22 cellular contexts compared by ENCODE assay signal in the genomic region with DNA sequence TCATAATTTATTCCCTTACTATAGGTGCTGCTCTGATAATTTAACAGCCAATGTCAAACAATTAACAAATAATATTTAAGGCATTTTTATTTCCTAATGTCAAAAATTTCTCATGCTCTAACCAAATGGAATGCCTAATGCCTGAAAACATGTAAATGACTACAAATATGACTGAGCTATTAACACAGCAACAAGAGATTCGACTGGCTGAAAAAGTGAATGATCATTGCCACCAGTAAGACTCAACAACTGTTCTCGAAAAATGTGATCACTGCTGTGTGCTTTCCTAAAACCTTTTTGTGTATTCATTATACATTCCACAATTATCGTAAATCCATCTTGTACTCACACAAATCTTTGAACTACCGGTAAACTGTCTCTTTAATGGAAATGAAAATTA.
A peak's percentile ranks its signal among the peaks of the same experiment; 100 is the strongest.
DNase-seq lines count a peak whose midpoint lies in the region; FAIRE-seq and TF ChIP-seq lines count a peak whose summit lies in the region.
"Had no signal": no experiment of that assay in that cellular context is flagged by ENCODE, and none has a peak within 500 bp of the region (broad histone marks: within the 10 kb centered on the region; RNA-seq: fewer than 3 reads in every experiment).

No MANE protein-coding gene starts in this region.

- peak overlapping the region; percentile 65 for H3K9ac ChIP-seq in NT2/D1 (ENCODE audit: insufficient read length, low read depth)
- 0 out of 7 replicates have a peak overlapping the region, but pooled peaks of 1 of the 4 experiments have one; percentile 8 for H3K9ac ChIP-seq in H1 (replicated peaks in 1 of 4; ENCODE audit: extremely low read depth in 1 of 4, low read depth in 3 of 4, low read length in 3 of 4)
- H3K9ac ChIP-seq in mesenchymal stem cell (ENCODE audit: low read length), result peak overlapping the region; percentile 82
- H3K9ac ChIP-seq: neural progenitor cell had no signal

- H3K27me3 ChIP-seq in H7 (ENCODE audit: control insufficient read depth, insufficient read depth, low read length) (no peaks in the 10 kb centered on the region), NT2/D1 (ENCODE audit: insufficient read depth, insufficient read length) (no peaks in the 10 kb centered on the region), H1 (replicated peaks in 1 of 4; ENCODE audit: control insufficient read depth in 3 of 4, extremely low read depth in 1 of 4, insufficient read depth in 3 of 4, low read length in 3 of 4) (no peaks in the 10 kb centered on the region), mesenchymal stem cell (ENCODE audit: control insufficient read depth in 1 of 2, insufficient read depth in 1 of 2, low read length in 2 of 2) (no peaks in the 10 kb centered on the region)
- H3K27me3 ChIP-seq: sigmoid colon, tibial artery had no signal

- DNase-seq in H7 (no peak), NT2/D1 (ENCODE audit: low read depth, low spot score) (no peak), H1 (ENCODE audit: low read depth in 1 of 2, low spot score in 2 of 2) (no peak), mesenchymal stem cell (no peak), MCF 10A (ENCODE audit: unreplicated experiment) (no peak), SIG-M5 (lab: John Stamatoyannopoulos, UW) (no peak), GM19238 (ENCODE audit: insufficient read length, low spot score) (no peak)
- DNase-seq: activated CD4-positive, alpha-beta T cell treated with anti-CD3 and anti-CD28 coated beads for 4 hours; activated CD8-positive, alpha-beta memory T cell treated with anti-CD3 and anti-CD28 coated beads for 24 hours; activated T-cell treated with anti-CD3 and anti-CD28 coated beads, Interleukin-2, amount 50 U/mL, for 4 hours; effector CD8-positive, alpha-beta T cell; kidney; lower lobe of right lung; sigmoid colon; stimulated activated CD4-positive, alpha-beta T cell treated with anti-CD3 and anti-CD28 coated beads, Interleukin-15, amount 100 ng/mL, for 24 hours; stimulated activated naive CD8-positive, alpha-beta T cell treated with anti-CD3 and anti-CD28 coated beads, Interleukin-15, Interleukin-2, amounts not matched to agents 100 U/mL and 50 U/mL, for 24 hours; tibial artery had no signal

- POLR2A ChIA-PET in H1 (lab: Charles Lee; ENCODE audit: partially characterized antibody), result no interaction called here
- POLR2A ChIA-PET in MCF 10A (lab: Yijun Ruan, JAX), result interaction anchor here (0.8 kb wide), 1 partner anchor 895 kb away, joined by 4 read pairs; no protein-coding TSS in a partner anchor

- CTCF ChIA-PET in H1 (lab: Charles Lee; ENCODE audit: partially characterized antibody) (interaction anchor here (0.8 kb wide), 1 partner anchor 8 kb away, joined by 4 read pairs; no protein-coding TSS in a partner anchor), MCF 10A (lab: Yijun Ruan, JAX) (interaction anchor here (0.6 to 1.2 kb wide), 4 partner anchors 8 to 266 kb away, joined by 3 to 5 read pairs (median 3); no protein-coding TSS in a partner anchor)

- H3K23ac ChIP-seq in H1 (ENCODE audit: insufficient read length) (no peak overlapping the region), mesenchymal stem cell (ENCODE audit: low read length in 2 of 2) (no peak overlapping the region)

- peaks cover 3% of the 10 kb centered on the region; the same call in 1 of the 2 replicates for H3K23me2 ChIP-seq in H1 (ENCODE audit: low read depth, low read length)

- WGBS in H1 (ENCODE audit: extremely low coverage in 1 of 2, insufficient coverage in 1 of 2, insufficient read length in 1 of 2, insufficient replicate concordance in 2 of 2, low coverage in 1 of 2, low lambda C conversion rate in 2 of 2, missing lambda C conversion rate in 1 of 2), 2 experiments, result 73% methylated on average over 4 of the region's 4 CpGs; no CpG with 5 or more reads in 1 of the 2 experiments
- 42% methylated on average over 2 of the region's 4 CpGs for WGBS in mesenchymal stem cell

- no peak overlapping the region for H2AK5ac ChIP-seq in H1 (ENCODE audit: low read depth, low read length)
- H2AK5ac ChIP-seq in mesenchymal stem cell (ENCODE audit: low read length, severe bottlenecking), result no peak overlapping the region

- BruUV-seq in MCF 10A (replicated peaks; lab: Mats Ljungman, UMichigan), result no TSS peak

- no peak overlapping the region for H2BK20ac ChIP-seq in H1 (ENCODE audit: low read length)

- H3K18ac ChIP-seq in H1 (ENCODE audit: extremely low read depth, low read length), result no peak overlapping the region
- no peak overlapping the region for H3K18ac ChIP-seq in mesenchymal stem cell (ENCODE audit: low read depth in 1 of 2, low read length in 2 of 2)

- H2AFZ ChIP-seq in H1 (ENCODE audit: low read length) (no peak overlapping the region), mesenchymal stem cell (ENCODE audit: low read depth, low read length) (no peak overlapping the region)

- peaks cover 15% of the 10 kb centered on the region for H3K4me1 Mint-ChIP-seq in MCF 10A (ENCODE audit: insufficient read depth, unreplicated experiment)

- TF ChIP-seq EP300 in H1 (IDR thresholded peaks at IDR 0.05; ENCODE audit: borderline replicate concordance in 1 of 2, low read depth in 2 of 2, low read length in 2 of 2), result no peak

- no peak overlapping the region for H3K27ac Mint-ChIP-seq in MCF 10A (ENCODE audit: low read depth, unreplicated experiment)
- H3K27ac Mint-ChIP-seq: CD4-positive, CD25-positive, alpha-beta regulatory T cell; neural progenitor cell had no signal

- H3K36me3 Mint-ChIP-seq in MCF 10A (ENCODE audit: insufficient read depth, unreplicated experiment), result no peaks in the 10 kb centered on the region
- H3K36me3 Mint-ChIP-seq: brain; CD4-positive, CD25-positive, alpha-beta regulatory T cell; neural progenitor cell had no signal

- peaks cover 5 to 48% of the 10 kb centered on the region in 2 experiments; a peak in 3 of 4 replicates for H3K79me2 ChIP-seq in H1 (ENCODE audit: control insufficient read depth in 1 of 2, insufficient read depth in 2 of 2, low read length in 2 of 2)

- peak overlapping the region; percentile 51 to 77 for H3K4me2 ChIP-seq in H1 (ENCODE audit: insufficient read depth in 1 of 2, low read depth in 2 of 2, low read length in 2 of 2)
- no peak overlapping the region for H3K4me2 ChIP-seq in mesenchymal stem cell (ENCODE audit: low read length, poor library complexity, severe bottlenecking)

- H3K14ac ChIP-seq in H1 (ENCODE audit: insufficient read length), result no peak overlapping the region
- no peak overlapping the region for H3K14ac ChIP-seq in mesenchymal stem cell (ENCODE audit: low read length in 2 of 2)

- H4K8ac ChIP-seq in H1 (ENCODE audit: extremely low read depth, insufficient read depth, low read length) (no peak overlapping the region), mesenchymal stem cell (ENCODE audit: low read length) (no peak overlapping the region)

- peaks cover 27% of the 10 kb centered on the region; the same call in 1 of the 2 replicates for H3K9me3 ChIP-seq in NT2/D1 (ENCODE audit: insufficient read depth, low read length)
- H3K9me3 ChIP-seq in H1 (ENCODE audit: insufficient read depth in 2 of 2, low read depth in 1 of 2, low read length in 1 of 2), result no peaks in the 10 kb centered on the region
- no peaks in the 10 kb centered on the region for H3K9me3 ChIP-seq in mesenchymal stem cell (ENCODE audit: control insufficient read depth, low read length)
- H3K9me3 ChIP-seq: lower lobe of right lung, sigmoid colon, tibial artery had no signal

- FAIRE-seq in H1 (lab: Jason Lieb, UNC), result no peak
- FAIRE-seq: frontal cortex, kidney had no signal

- H3K4ac ChIP-seq in H1 (replicated peaks; ENCODE audit: insufficient read length, low read depth, low read length) (no peak overlapping the region), mesenchymal stem cell (ENCODE audit: low read depth in 1 of 2, low read length in 2 of 2) (no peak overlapping the region)

- H3K79me1 ChIP-seq in H1 (ENCODE audit: low read depth, low read length), result 0 out of 2 replicates have a peak, but pooled peaks cover 3% of the 10 kb centered on the region
- H3K79me1 ChIP-seq in mesenchymal stem cell (replicated peaks; ENCODE audit: low read length, poor library complexity, severe bottlenecking), result no peaks in the 10 kb centered on the region

- H2BK12ac ChIP-seq in H1 (ENCODE audit: low read depth, low read length) (no peak overlapping the region), mesenchymal stem cell (ENCODE audit: low read length in 2 of 2) (no peak overlapping the region)

- no peak for TF ChIP-seq RAD21 in H1 (IDR thresholded peaks at IDR 0.05 in 1 of 2, conservative IDR thresholded peaks at IDR 0.05 in 1 of 2; ENCODE audit: low read depth in 2 of 2, low read length in 2 of 2)

- peak overlapping the region; percentile 42 for H3K56ac ChIP-seq in H1 (replicated peaks; ENCODE audit: insufficient read length, low read depth, low read length)

- TF ChIP-seq CTCF in H1 (IDR thresholded peaks at IDR 0.05; ENCODE audit: control extremely low read depth in 1 of 3, insufficient read depth in 1 of 3, low read depth in 1 of 3, low read length in 3 of 3), result no peak
- no peak for TF ChIP-seq CTCF in MCF 10A (IDR thresholded peaks at IDR 0.05; ENCODE audit: unreplicated experiment)

- H3K27me3 Mint-ChIP-seq in MCF 10A (ENCODE audit: insufficient read depth, unreplicated experiment), result no peaks in the 10 kb centered on the region

- peak overlapping the region; percentile 48 for H3K4me3 ChIP-seq in H7 (ENCODE audit: insufficient read depth, low read depth, low read length)
- H3K4me3 ChIP-seq in NT2/D1 (ENCODE audit: insufficient read length, low read depth), result peak overlapping the region; percentile 26
- peak overlapping the region; percentile 3 to 66 (median 56) for H3K4me3 ChIP-seq in H1 (ENCODE audit: extremely low read depth in 1 of 4, insufficient read depth in 2 of 4, low read depth in 3 of 4, low read length in 4 of 4)
- no peak overlapping the region for H3K4me3 ChIP-seq in mesenchymal stem cell (ENCODE audit: insufficient read depth in 1 of 2, low read depth in 1 of 2, low read length in 2 of 2)
- H3K4me3 ChIP-seq: lower lobe of right lung, neural progenitor cell, sigmoid colon, tibial artery had no signal

- intact Hi-C loops in MCF 10A (cut with micrococcal nuclease), result loop anchor here (1.0 to 5.0 kb wide), 2 partner anchors 263 to 695 kb away; no protein-coding TSS in a partner anchor

- no peak overlapping the region for H2BK120ac ChIP-seq in H1 (replicated peaks; ENCODE audit: low read depth, low read length)
- no peak overlapping the region for H2BK120ac ChIP-seq in mesenchymal stem cell (ENCODE audit: low read depth, low read length)

- H4K20me1 ChIP-seq in H1 (replicated peaks in 1 of 2; ENCODE audit: control insufficient read depth in 1 of 2, insufficient read depth in 2 of 2, low read length in 2 of 2), result peaks cover 4 to 8% of the 10 kb centered on the region in 2 experiments

- no peaks in the 10 kb centered on the region for H3K9me3 Mint-ChIP-seq in MCF 10A (ENCODE audit: unreplicated experiment)
- H3K9me3 Mint-ChIP-seq: activated T-cell treated with anti-CD3 and anti-CD28 coated beads, Interleukin-2, amount 50 U/mL, for 4 hours; brain; neural progenitor cell had no signal

- H2BK5ac ChIP-seq in H1 (ENCODE audit: low read depth, low read length) (no peak overlapping the region), mesenchymal stem cell (ENCODE audit: low read depth, low read length, poor library complexity, severe bottlenecking) (no peak overlapping the region)

- H3K4me3 Mint-ChIP-seq in MCF 10A (ENCODE audit: unreplicated experiment), result no peak overlapping the region
- H3K4me3 Mint-ChIP-seq: activated T-cell treated with anti-CD3 and anti-CD28 coated beads, Interleukin-2, amount 50 U/mL, for 4 hours; CD4-positive, CD25-positive, alpha-beta regulatory T cell; neural progenitor cell had no signal

- no peak overlapping the region for H3K27ac ChIP-seq in H1 (ENCODE audit: low read depth, low read length)
- no peak overlapping the region for H3K27ac ChIP-seq in mesenchymal stem cell (ENCODE audit: low read length, poor library complexity, severe bottlenecking)
- H3K27ac ChIP-seq: HL-60, lower lobe of right lung, neural progenitor cell, sigmoid colon, tibial artery had no signal

- TF ChIP-seq POLR2A in H1 (IDR thresholded peaks at IDR 0.05; ENCODE audit: control extremely low read depth in 1 of 2, low read depth in 2 of 2, low read length in 2 of 2), result no peak

- no peak overlapping the region for H2BK15ac ChIP-seq in H1 (ENCODE audit: low read length)
- H2BK15ac ChIP-seq in mesenchymal stem cell (ENCODE audit: low read depth, poor library complexity, severe bottlenecking), result no peak overlapping the region

- H3K4me1 ChIP-seq in NT2/D1 (ENCODE audit: insufficient read depth, insufficient read length) (peaks cover 12% of the 10 kb centered on the region), H1 (replicated peaks in 1 of 4; ENCODE audit: control insufficient read depth in 3 of 4, insufficient read depth in 4 of 4, low read length in 3 of 4) (peaks cover 3 to 28% (median 21%) of the 10 kb centered on the region in 4 experiments; a peak in 6 of 7 replicates), mesenchymal stem cell (ENCODE audit: control insufficient read depth, insufficient read depth, low read depth, low read length) (no peaks in the 10 kb centered on the region)
- H3K4me1 ChIP-seq: lower lobe of right lung, sigmoid colon, tibial artery had no signal

- H4K91ac ChIP-seq in H1 (replicated peaks; ENCODE audit: insufficient read length, low read length), result no peak overlapping the region
- no peak overlapping the region for H4K91ac ChIP-seq in mesenchymal stem cell (ENCODE audit: low read length)

- peak overlapping the region; percentile 95 for H4K5ac ChIP-seq in H1 (ENCODE audit: insufficient read length, low read depth, low read length)

- peaks cover 17% of the 10 kb centered on the region for H3K36me3 ChIP-seq in H7 (replicated peaks; ENCODE audit: control insufficient read depth, insufficient read depth, low read length)
- peaks cover 25% of the 10 kb centered on the region for H3K36me3 ChIP-seq in NT2/D1 (ENCODE audit: insufficient read depth, insufficient read length, low read length)
- peaks cover 2 to 59% (median 25%) of the 10 kb centered on the region in 4 experiments; a peak in 5 of 8 replicates for H3K36me3 ChIP-seq in H1 (ENCODE audit: control insufficient read depth in 2 of 4, insufficient read depth in 4 of 4, low read length in 3 of 4)
- H3K36me3 ChIP-seq in mesenchymal stem cell (ENCODE audit: control insufficient read depth in 1 of 2, insufficient read depth in 2 of 2, low read depth in 1 of 2, low read length in 2 of 2), result no peaks in the 10 kb centered on the region
- H3K36me3 ChIP-seq: lower lobe of right lung, neural progenitor cell, sigmoid colon, tibial artery had no signal

Comparison
In these comparisons a context has a peak if more than half of its experiments do, and no peak if none do; other contexts are left out.
1. H3K4me3 ChIP-seq: peak in H7 (single experiment), NT2/D1 (single experiment) and H1 (4 of 4); none in mesenchymal stem cell (0 of 2).